ENCODE assay signal across 27 cellular contexts in genomic region chr12:24404086-24404815, GRCh38.
A peak's percentile ranks its signal among the peaks of the same experiment; 100 is the strongest.
DNase-seq lines count a peak whose midpoint lies in the region; ATAC-seq and TF ChIP-seq lines count a peak whose summit lies in the region.
"Had no signal": no experiment of that assay in that cellular context is flagged by ENCODE, and none has a peak within 500 bp of the region (broad histone marks: within the 10 kb centered on the region; RNA-seq: fewer than 3 reads in every experiment).

No MANE protein-coding gene starts in this region.

- H4K91ac ChIP-seq in trophoblast cell (ENCODE audit: low read depth, low read length), result no peak overlapping the region

- H2BK12ac ChIP-seq in trophoblast cell (ENCODE audit: low read length), result no peak overlapping the region

- peaks cover 7% of the 10 kb centered on the region for H3K27me3 Mint-ChIP-seq in stimulated activated naive CD8-positive, alpha-beta T cell treated with anti-CD3 and anti-CD28 coated beads, Interleukin-15, amount 100 ng/mL, for 72 hours
- H3K27me3 Mint-ChIP-seq: dendritic cell treated with granulocyte-macrophage colony-stimulating factor and Interleukin-4, amounts not matched to agents 40 ng/mL and 50 ng/mL, for 4 days; memory B cell had no signal

- H3K27ac Mint-ChIP-seq in stimulated activated naive CD8-positive, alpha-beta T cell treated with anti-CD3 and anti-CD28 coated beads, Interleukin-15, amount 100 ng/mL, for 72 hours, result no peak overlapping the region
- H3K27ac Mint-ChIP-seq: CD14-positive monocyte; dendritic cell treated with granulocyte-macrophage colony-stimulating factor and Interleukin-4, amounts not matched to agents 40 ng/mL and 50 ng/mL, for 4 days; HFFc6; memory B cell; T-helper 17 cell had no signal

- no peak overlapping the region for H2AK5ac ChIP-seq in trophoblast cell (ENCODE audit: low read length)

- H3K36me3 ChIP-seq in trophoblast cell (ENCODE audit: control insufficient read depth in 1 of 2, insufficient read depth in 2 of 2, low read length in 2 of 2) (no peaks in the 10 kb centered on the region), esophagus squamous epithelium (no peaks in the 10 kb centered on the region)
- H3K36me3 ChIP-seq: adrenal gland, cardiac muscle cell, prostate gland, suprapubic skin had no signal

- peaks cover 0 to 4% of the 10 kb centered on the region in 2 donors for H3K9me3 Mint-ChIP-seq in stimulated activated naive CD8-positive, alpha-beta T cell treated with anti-CD3 and anti-CD28 coated beads, Interleukin-15, amount 100 ng/mL, for 72 hours
- H3K9me3 Mint-ChIP-seq: dendritic cell treated with granulocyte-macrophage colony-stimulating factor and Interleukin-4, amounts not matched to agents 40 ng/mL and 50 ng/mL, for 4 days; memory B cell had no signal

- peaks cover 2% of the 10 kb centered on the region for H3K79me1 ChIP-seq in trophoblast cell (ENCODE audit: low read length)

- no peak overlapping the region for H4K12ac ChIP-seq in trophoblast cell (ENCODE audit: low read depth, low read length)

- H3K14ac ChIP-seq in trophoblast cell (ENCODE audit: low read length), result no peak overlapping the region

- no peak overlapping the region for H3K4me2 ChIP-seq in trophoblast cell (ENCODE audit: low read length)
- H3K4me2 ChIP-seq: SK-N-SH had no signal

- intact Hi-C loops in esophagus squamous epithelium (cut with DNase I), result no loop called here

- H3K4me1 ChIP-seq in trophoblast cell (ENCODE audit: control insufficient read depth in 1 of 2, insufficient read depth in 2 of 2, low read length in 2 of 2), result peaks cover 2 to 3% of the 10 kb centered on the region in 2 experiments
- H3K4me1 ChIP-seq in esophagus squamous epithelium, result no peaks in the 10 kb centered on the region
- H3K4me1 ChIP-seq: adrenal gland, prostate gland, suprapubic skin had no signal

- H4K8ac ChIP-seq in trophoblast cell (ENCODE audit: low read depth, low read length), result no peak overlapping the region

- no peak overlapping the region for H3K4me3 Mint-ChIP-seq in stimulated activated naive CD8-positive, alpha-beta T cell treated with anti-CD3 and anti-CD28 coated beads, Interleukin-15, amount 100 ng/mL, for 72 hours
- H3K4me3 Mint-ChIP-seq: CD14-positive monocyte; dendritic cell treated with granulocyte-macrophage colony-stimulating factor and Interleukin-4, amounts not matched to agents 40 ng/mL and 50 ng/mL, for 4 days; HFFc6; memory B cell; T-helper 17 cell had no signal

- no peak for TF ChIP-seq CTCF in esophagus squamous epithelium (IDR thresholded peaks at IDR 0.05)

- no peaks in the 10 kb centered on the region for H3K79me2 ChIP-seq in trophoblast cell (ENCODE audit: control insufficient read depth, insufficient read depth, low read length, poor library complexity)

- no peak for ATAC-seq in stimulated activated naive CD8-positive, alpha-beta T cell treated with anti-CD3 and anti-CD28 coated beads, Interleukin-15, amount 100 ng/mL, for 72 hours
- ATAC-seq: K562, T-helper 17 cell had no signal

- no peak overlapping the region for H2BK5ac ChIP-seq in trophoblast cell (ENCODE audit: low read depth, low read length, poor library complexity)

- no CpG with 5 or more reads among the region's 6 CpGs for WGBS in trophoblast cell (ENCODE audit: extremely low coverage, insufficient coverage, insufficient read length)
- WGBS in esophagus squamous epithelium, 2 donors, result 86 to 87% methylated on average over 6 of the region's 6 CpGs

- no peaks in the 10 kb centered on the region for H3K9me3 ChIP-seq in trophoblast cell (ENCODE audit: insufficient read depth, low read depth, low read length)
- H3K9me3 ChIP-seq in esophagus squamous epithelium, result no peaks in the 10 kb centered on the region
- H3K9me3 ChIP-seq: adrenal gland, prostate gland, SK-N-SH, suprapubic skin had no signal

- no peak overlapping the region for H3K23ac ChIP-seq in trophoblast cell (ENCODE audit: low read length)

- H3K18ac ChIP-seq in trophoblast cell (ENCODE audit: low read length), result no peak overlapping the region

- no peaks in the 10 kb centered on the region for H3K27me3 ChIP-seq in trophoblast cell (ENCODE audit: insufficient read depth, low read length)
- H3K27me3 ChIP-seq in esophagus squamous epithelium, result no peaks in the 10 kb centered on the region
- H3K27me3 ChIP-seq: adrenal gland, cardiac muscle cell, suprapubic skin had no signal

- H3K27ac ChIP-seq in trophoblast cell (ENCODE audit: low read depth, low read length) (no peak overlapping the region), esophagus squamous epithelium (no peak overlapping the region)
- H3K27ac ChIP-seq: adrenal gland, cardiac muscle cell, prostate gland, RWPE1, suprapubic skin had no signal

- peak; percentile 28 for DNase-seq in ELR (ENCODE audit: low read depth)
- peak; percentile 25 for DNase-seq in OCI-M1 (lab: John Stamatoyannopoulos, UW)
- DNase-seq in fibroblast of gingiva (ENCODE audit: low read depth), result peak; percentile 21
- peak; percentile 65 to 86 for DNase-seq in trophoblast cell
- no peak for DNase-seq in esophagus squamous epithelium (lab: John Stamatoyannopoulos, UW)
- DNase-seq in stimulated activated CD4-positive, alpha-beta T cell treated with anti-CD3 and anti-CD28 coated beads, Interleukin-15, amount 100 ng/mL, for 24 hours, result no peak
- DNase-seq in stimulated activated naive CD8-positive, alpha-beta T cell treated with anti-CD3 and anti-CD28 coated beads, Interleukin-15, amount 100 ng/mL, for 72 hours, result no peak
- DNase-seq: activated CD4-positive, alpha-beta T cell treated with anti-CD3 and anti-CD28 coated beads for 4 hours; activated naive CD4-positive, alpha-beta T cell; activated T-cell treated with anti-CD3 and anti-CD28 coated beads, Interleukin-2, amount 50 U/mL, for 48 hours; adrenal gland; glutamatergic neuron; HFFc6; NCI-H146; NCI-H2171; NCI-H510A treated with DMSO at 0.1 percent for 48 hours; SK-N-SH; small intestine; T-helper 17 cell had no signal

- peaks cover 10% of the 10 kb centered on the region for H3K4me1 Mint-ChIP-seq in stimulated activated naive CD8-positive, alpha-beta T cell treated with anti-CD3 and anti-CD28 coated beads, Interleukin-15, amount 100 ng/mL, for 72 hours
- H3K4me1 Mint-ChIP-seq: T-helper 17 cell had no signal

- no peak overlapping the region for H2BK120ac ChIP-seq in trophoblast cell (ENCODE audit: insufficient read depth, low read length, poor library complexity)

- no peak overlapping the region for H2AFZ ChIP-seq in trophoblast cell (ENCODE audit: insufficient read depth, low read length, poor library complexity)

- no peak overlapping the region for H3K9ac ChIP-seq in trophoblast cell (ENCODE audit: low read length)
- H3K9ac ChIP-seq: SK-N-SH had no signal

- no peak overlapping the region for H3K4me3 ChIP-seq in trophoblast cell (ENCODE audit: low read depth, low read length)
- no peak overlapping the region for H3K4me3 ChIP-seq in esophagus squamous epithelium
- H3K4me3 ChIP-seq: adrenal gland, cardiac muscle cell, K562, prostate gland, suprapubic skin had no signal

- H3K4ac ChIP-seq in trophoblast cell (ENCODE audit: low read depth, low read length), result no peak overlapping the region

- TF ChIP-seq POLR2A in esophagus squamous epithelium (IDR thresholded peaks at IDR 0.05), result no peak

Comparison
In these comparisons a context has a peak if more than half of its experiments do, and no peak if none do; other contexts are left out.
1. DNase-seq: peak in ELR (single experiment), OCI-M1 (single experiment), fibroblast of gingiva (single experiment) and trophoblast cell (2 of 2); none in esophagus squamous epithelium (single experiment), stimulated activated CD4-positive, alpha-beta T cell treated with anti-CD3 and anti-CD28 coated beads, Interleukin-15, amount 100 ng/mL, for 24 hours (single experiment) and stimulated activated naive CD8-positive, alpha-beta T cell treated with anti-CD3 and anti-CD28 coated beads, Interleukin-15, amount 100 ng/mL, for 72 hours (0 of 2).